In the genomic region with DNA sequence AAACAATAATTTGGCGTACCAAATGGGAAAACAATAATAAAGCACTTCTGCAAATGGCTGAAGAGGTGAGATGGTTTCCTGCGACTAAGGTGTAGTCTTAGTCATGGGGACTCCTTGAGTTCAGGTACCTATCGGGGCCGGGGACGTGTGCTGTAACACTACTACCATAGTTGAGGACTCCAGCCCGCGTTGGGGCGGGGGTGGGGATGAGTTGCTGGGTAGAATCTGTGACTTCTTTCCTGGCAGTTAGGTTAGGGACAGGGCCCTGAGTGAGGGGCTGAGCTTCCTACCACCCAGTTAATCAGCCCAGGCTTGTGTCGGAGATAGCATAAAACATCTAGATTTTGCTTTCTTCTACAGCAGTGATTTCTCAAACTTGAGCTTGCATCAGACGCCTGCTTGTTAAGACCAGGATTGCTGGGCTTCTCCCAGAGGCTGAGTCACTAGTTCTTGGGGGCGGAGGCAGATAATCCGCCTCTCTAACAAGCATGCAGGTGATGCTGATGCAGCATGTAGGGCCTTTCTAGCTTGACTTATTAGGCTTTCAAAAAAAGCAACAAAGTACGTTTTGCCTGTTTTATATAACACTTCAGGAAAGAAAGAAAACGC, we compare ENCODE assay signal across 11 cellular contexts. TPM values are rescaled to one million over a fixed set of nuclear protein-coding genes. Genes with fewer than 3 reads are reported as not detected.
DNase-seq lines count a peak whose midpoint lies in the region; ATAC-seq, FAIRE-seq and TF ChIP-seq lines count a peak whose summit lies in the region.
"Had no signal": no experiment of that assay in that cellular context is flagged by ENCODE, and none has a peak within 500 bp of the region (broad histone marks: within the 10 kb centered on the region; RNA-seq: fewer than 3 reads in every experiment).

No MANE protein-coding gene starts in this region.

- TF ChIP-seq CTCF in BJ (IDR thresholded peaks at IDR 0.05; ENCODE audit: insufficient read depth, low read depth, low read length): no peak
- TF ChIP-seq CTCF in bronchial epithelial cell (IDR thresholded peaks at IDR 0.05; ENCODE audit: insufficient read depth, low read length, severe bottlenecking): no peak
- TF ChIP-seq CTCF in nephron (IDR thresholded peaks at IDR 0.05; ENCODE audit: unreplicated experiment in 3 of 3): no peak
- no peak for TF ChIP-seq CTCF in CD8-positive, alpha-beta T cell (IDR thresholded peaks at IDR 0.05)

- H3K36me3 ChIP-seq in BJ (ENCODE audit: control insufficient read depth, insufficient read depth, low read length): no peaks in the 10 kb centered on the region; the same call in 1 of the 2 replicates
- H3K36me3 ChIP-seq in HUES6 (ENCODE audit: control insufficient read depth, insufficient read depth, low read length): peaks cover 95% of the 10 kb centered on the region
- peaks cover 3% of the 10 kb centered on the region for H3K36me3 ChIP-seq in bronchial epithelial cell (ENCODE audit: control insufficient read depth, insufficient read depth, low read length)
- H3K36me3 ChIP-seq in CD8-positive, alpha-beta T cell (ENCODE audit: insufficient read depth, low read length): peaks cover 17% of the 10 kb centered on the region

- DNase-seq in BJ (ENCODE audit: low read depth) (peak; percentile 27), bronchial epithelial cell (ENCODE audit: low read depth) (peak; percentile 75), DMS79 (lab: John Stamatoyannopoulos, UW) (no peak)
- no peak for DNase-seq in CD8-positive, alpha-beta T cell
- DNase-seq: activated T-cell treated with anti-CD3 and anti-CD28 coated beads, Interleukin-2, amount 50 U/mL, for 1 hour had no signal

- H3K36me3 Mint-ChIP-seq in nephron (ENCODE audit: low read depth): peaks cover 93% of the 10 kb centered on the region
- H3K36me3 Mint-ChIP-seq in CD8-positive, alpha-beta T cell: peaks cover 82% of the 10 kb centered on the region

- CTCF ChIA-PET in BJ (lab: Yijun Ruan, JAX): no interaction called here
- CTCF ChIA-PET in CD8-positive, alpha-beta T cell (lab: Charles Lee): interaction anchor here (1.4 kb wide), 1 partner anchor 14 kb away, joined by 3 read pairs; no protein-coding TSS in a partner anchor

- peaks cover 29% of the 10 kb centered on the region for H3K4me1 ChIP-seq in HUES6 (ENCODE audit: control insufficient read depth, insufficient read depth, low read length)
- H3K4me1 ChIP-seq in CD8-positive, alpha-beta T cell (ENCODE audit: insufficient read depth, low read length): no peaks in the 10 kb centered on the region

- peak overlapping the region; percentile 61 for H3K9ac ChIP-seq in HUES6 (ENCODE audit: low read length)

- H3K9me3 Mint-ChIP-seq in nephron: no peaks in the 10 kb centered on the region
- no peaks in the 10 kb centered on the region for H3K9me3 Mint-ChIP-seq in CD8-positive, alpha-beta T cell
- H3K9me3 Mint-ChIP-seq: IgD-negative memory B cell had no signal

- ATAC-seq in GM18505 (IDR thresholded peaks at IDR 0.05; ENCODE audit: unreplicated experiment): no peak
- ATAC-seq in CD8-positive, alpha-beta T cell: no peak
- no peak for ATAC-seq in HG02840 (IDR thresholded peaks at IDR 0.05; ENCODE audit: low FRiP score, unreplicated experiment)

- no peak overlapping the region for H3K4me3 ChIP-seq in BJ (ENCODE audit: low read depth, low read length)
- H3K4me3 ChIP-seq in HUES6 (ENCODE audit: low read depth, low read length): no peak overlapping the region
- no peak overlapping the region for H3K4me3 ChIP-seq in bronchial epithelial cell (ENCODE audit: low read depth, low read length)
- H3K4me3 ChIP-seq in CD8-positive, alpha-beta T cell (ENCODE audit: low read depth, low read length): no peak overlapping the region

- POLR2A ChIA-PET in BJ (lab: Charles Lee): interaction anchor here (0.6 kb wide), 1 partner anchor 8 kb away, joined by 3 read pairs; no protein-coding TSS in a partner anchor
- POLR2A ChIA-PET in CD8-positive, alpha-beta T cell (lab: Charles Lee): interaction anchor here (1.2 kb wide), 1 partner anchor 31 kb away, joined by 3 read pairs; no protein-coding TSS in a partner anchor

- TF ChIP-seq POLR2A in GM18505 (IDR thresholded peaks at IDR 0.05; ENCODE audit: borderline replicate concordance, extremely low read depth, insufficient read depth, insufficient read length): no peak

- H3K4me1 Mint-ChIP-seq in nephron: peaks cover 56% of the 10 kb centered on the region
- peaks cover 4% of the 10 kb centered on the region for H3K4me1 Mint-ChIP-seq in CD8-positive, alpha-beta T cell (ENCODE audit: low read depth)
- H3K4me1 Mint-ChIP-seq: IgD-negative memory B cell had no signal

- no peaks in the 10 kb centered on the region for H3K27me3 ChIP-seq in BJ (ENCODE audit: control insufficient read depth, insufficient read depth, low read length)
- H3K27me3 ChIP-seq in HUES6 (ENCODE audit: control insufficient read depth, insufficient read depth, low read length): no peaks in the 10 kb centered on the region; the same call in 1 of the 2 replicates
- H3K27me3 ChIP-seq in bronchial epithelial cell (ENCODE audit: control insufficient read depth, insufficient read depth, low read length): no peaks in the 10 kb centered on the region
- no peaks in the 10 kb centered on the region for H3K27me3 ChIP-seq in CD8-positive, alpha-beta T cell (ENCODE audit: insufficient read depth, low read length)
- H3K27me3 ChIP-seq: neutrophil had no signal

- peak overlapping the region in 1 of 3 experiments; percentile 68 for H3K4me3 Mint-ChIP-seq in nephron
- no peak overlapping the region for H3K4me3 Mint-ChIP-seq in CD8-positive, alpha-beta T cell
- H3K4me3 Mint-ChIP-seq: IgD-negative memory B cell had no signal

- H3K9me3 ChIP-seq in HUES6 (ENCODE audit: control insufficient read depth, insufficient read depth, low read depth, low read length): no peaks in the 10 kb centered on the region
- no peaks in the 10 kb centered on the region for H3K9me3 ChIP-seq in CD8-positive, alpha-beta T cell (ENCODE audit: low read length)
- H3K9me3 ChIP-seq: neutrophil had no signal

- H3K27ac Mint-ChIP-seq in nephron: peak overlapping the region; percentile 78 to 91 (median 82)
- no peak overlapping the region for H3K27ac Mint-ChIP-seq in CD8-positive, alpha-beta T cell

- no peak overlapping the region for H3K27ac ChIP-seq in HUES6 (ENCODE audit: low read depth, low read length)
- H3K27ac ChIP-seq in CD8-positive, alpha-beta T cell (ENCODE audit: low read depth, low read length): no peak overlapping the region
- H3K27ac ChIP-seq: neutrophil had no signal

- intact Hi-C loops in CD8-positive, alpha-beta T cell (cut with DNase I, micrococcal nuclease): no loop called here

- FAIRE-seq in bronchial epithelial cell (lab: Jason Lieb, UNC): no peak

- no peaks in the 10 kb centered on the region for H3K27me3 Mint-ChIP-seq in nephron (ENCODE audit: low read depth)
- no peaks in the 10 kb centered on the region for H3K27me3 Mint-ChIP-seq in CD8-positive, alpha-beta T cell (ENCODE audit: low read depth)
- H3K27me3 Mint-ChIP-seq: IgD-negative memory B cell had no signal

RNA-seq across cellular contexts. Expression of gene RBBP7, which starts 30.2 kb away (rescaled TPM):
- 118 and 123 TPM in 2 replicates for polyA plus RNA-seq in BJ (2011; rRNA removed)
- 47.9 and 65.0 TPM in 2 replicates for polyA minus RNA-seq in BJ (2011; rRNA and poly(A)+ RNA removed)
- 77.4 and 112 TPM in 2 replicates for total RNA-seq in bronchial epithelial cell
- 100 to 1,000 TPM; 130 to 131 TPM for total RNA-seq in CD8-positive, alpha-beta T cell

RNA-seq across cellular contexts. Expression of gene TXLNG, which starts 53.7 kb away (rescaled TPM):
- 4.5 and 8.9 TPM in 2 replicates for polyA plus RNA-seq in BJ (2011; rRNA removed)
- polyA minus RNA-seq in BJ (2011; rRNA and poly(A)+ RNA removed): 2.2 TPM in 2 replicates
- total RNA-seq in bronchial epithelial cell: 7.6 and 11.6 TPM in 2 replicates
- 10 to 100 TPM; 31.3 to 32.3 TPM for total RNA-seq in CD8-positive, alpha-beta T cell

Comparison
In these comparisons a context has a peak if more than half of its experiments do, and no peak if none do; other contexts are left out.
1. DNase-seq: peak in BJ (single experiment) and bronchial epithelial cell (single experiment); none in DMS79 (single experiment) and CD8-positive, alpha-beta T cell (0 of 7).